11 cellular contexts compared by ENCODE assay signal in the genomic region with DNA sequence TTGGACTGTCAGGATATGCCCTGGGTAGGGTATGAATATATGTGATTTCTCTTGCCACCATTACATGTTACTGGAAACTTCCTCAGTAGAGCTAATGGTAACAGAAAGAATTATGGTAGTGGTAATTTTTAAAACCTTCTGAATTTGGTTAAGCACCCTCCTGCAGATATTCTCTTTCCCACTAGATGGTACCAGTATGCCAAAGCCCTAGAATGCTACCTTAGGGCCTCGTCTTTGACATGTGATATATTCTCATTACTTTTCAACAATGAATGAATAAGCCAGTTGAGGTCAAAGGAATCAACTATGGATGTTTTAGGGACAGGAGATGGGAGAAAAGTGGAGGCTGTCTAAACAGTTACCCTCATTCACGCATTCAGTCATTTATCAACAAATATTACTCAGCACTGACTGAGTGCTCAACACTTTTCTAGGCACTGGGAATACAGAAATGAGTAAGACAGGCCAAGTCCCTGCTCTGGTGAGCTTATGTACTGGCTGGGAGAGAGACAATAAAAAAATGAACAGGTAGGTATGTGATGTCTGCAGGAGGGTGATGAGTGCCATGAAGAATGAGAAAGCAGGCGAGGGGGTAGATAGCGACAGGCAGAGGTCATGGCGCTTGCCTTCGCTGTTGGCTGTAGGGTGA. TPM values are rescaled to one million over a fixed set of nuclear protein-coding genes. Genes with fewer than 3 reads are reported as not detected.
DNase-seq lines count a peak whose midpoint lies in the region; ATAC-seq and TF ChIP-seq lines count a peak whose summit lies in the region.
"Had no signal": no experiment of that assay in that cellular context is flagged by ENCODE, and none has a peak within 500 bp of the region (broad histone marks: within the 10 kb centered on the region; RNA-seq: fewer than 3 reads in every experiment).

No MANE protein-coding gene starts in this region.

- no peaks in the 10 kb centered on the region for H3K9me2 ChIP-seq in SK-N-SH

- H4K20me1 ChIP-seq in SK-N-SH (ENCODE audit: insufficient read depth), result no peaks in the 10 kb centered on the region

- H3K4me1 ChIP-seq in SK-N-SH (ENCODE audit: control insufficient read depth in 1 of 2, insufficient read depth in 2 of 2, low read depth in 1 of 2, low read length in 1 of 2) (peaks cover 0 to 22% of the 10 kb centered on the region in 2 experiments; a peak in 2 of 4 replicates), vagina (peaks cover 15% of the 10 kb centered on the region), upper lobe of left lung (no peaks in the 10 kb centered on the region)

- no peak for DNase-seq in CD4-positive, alpha-beta T cell
- no peak for DNase-seq in SK-N-SH
- peak in 1 of 2 donors; percentile 72 for DNase-seq in foreskin fibroblast
- no peak for DNase-seq in vagina (ENCODE audit: extremely low spot score in 2 of 2)
- no peak for DNase-seq in SKM-1 (lab: John Stamatoyannopoulos, UW; ENCODE audit: unreplicated experiment)
- no peak for DNase-seq in HK-2 (ENCODE audit: unreplicated experiment)
- no peak for DNase-seq in upper lobe of left lung
- DNase-seq: NCI-H1105 treated with DMSO at 0.1 percent for 48 hours; stimulated activated naive CD4-positive, alpha-beta T cell treated with Interleukin-2 at 50 U/mL for 16 hours had no signal

- no peaks in the 10 kb centered on the region for H3K36me3 ChIP-seq in SK-N-SH (replicated peaks in 1 of 2; ENCODE audit: control insufficient read depth in 1 of 2, insufficient read depth in 2 of 2, low read length in 1 of 2)
- no peaks in the 10 kb centered on the region for H3K36me3 ChIP-seq in vagina
- H3K36me3 ChIP-seq in upper lobe of left lung, result no peaks in the 10 kb centered on the region

- no peak overlapping the region for H3K4me3 Mint-ChIP-seq in CD4-positive, alpha-beta T cell

- no peak for TF ChIP-seq EP300 in SK-N-SH (IDR thresholded peaks at IDR 0.05; ENCODE audit: borderline replicate concordance in 1 of 2, low read depth in 1 of 2, low read length in 1 of 2)
- no peak for TF ChIP-seq EP300 in upper lobe of left lung (IDR thresholded peaks at IDR 0.05)

- H3K4me1 Mint-ChIP-seq in CD4-positive, alpha-beta T cell (ENCODE audit: low read depth), result peaks cover 5% of the 10 kb centered on the region

- POLR2A ChIA-PET in CD4-positive, alpha-beta T cell (lab: Charles Lee), result interaction anchor here (2.9 kb wide), 1 partner anchor 14 kb away, joined by 12 read pairs; no protein-coding TSS in a partner anchor
- POLR2A ChIA-PET in SK-N-SH (lab: Yijun Ruan, JAX), result no interaction called here

- H3K79me2 ChIP-seq in SK-N-SH (ENCODE audit: insufficient read depth), result peaks cover 82% of the 10 kb centered on the region

- no peaks in the 10 kb centered on the region for H3K27me3 ChIP-seq in CD4-positive, alpha-beta T cell (ENCODE audit: control insufficient read depth, insufficient read depth, low read length)
- H3K27me3 ChIP-seq in SK-N-SH (ENCODE audit: insufficient read depth), result no peaks in the 10 kb centered on the region
- H3K27me3 ChIP-seq in vagina, result no peaks in the 10 kb centered on the region
- H3K27me3 ChIP-seq in upper lobe of left lung, result no peaks in the 10 kb centered on the region

- peaks cover 13% of the 10 kb centered on the region for H3F3A ChIP-seq in SK-N-SH (replicated peaks; ENCODE audit: insufficient read depth)

- TF ChIP-seq POLR2A in vagina (IDR thresholded peaks at IDR 0.05) (no peak), upper lobe of left lung (IDR thresholded peaks at IDR 0.05) (no peak)

- CTCF ChIA-PET in CD4-positive, alpha-beta T cell (lab: Charles Lee), result interaction anchor here (0.6 to 1.6 kb wide), 2 partner anchors 17 to 29 kb away, joined by 3 read pairs; no protein-coding TSS in a partner anchor
- CTCF ChIA-PET in SK-N-SH (lab: Yijun Ruan, JAX), result interaction anchor here (1.4 to 2.8 kb wide), 2 partner anchors 10 to 378 kb away, joined by 4 to 24 read pairs; no protein-coding TSS in a partner anchor

- H3K9me3 Mint-ChIP-seq in CD4-positive, alpha-beta T cell, result no peaks in the 10 kb centered on the region
- H3K9me3 Mint-ChIP-seq: activated T-helper 2 cell treated with anti-CD3 and anti-CD28 coated beads, Interferon-gamma antibody, Interleukin-2, Interleukin-4, amounts not matched to agents 10 μg/mL and 5 μg/mL and 100 μg/mL, durations not matched to agents 14 hours and 24 hours and 36 hours had no signal

- no peaks in the 10 kb centered on the region for H3K27me3 Mint-ChIP-seq in CD4-positive, alpha-beta T cell

- peak; percentile 50 for TF ChIP-seq RAD21 in SK-N-SH (IDR thresholded peaks at IDR 0.05; ENCODE audit: low read length)

- H3K36me3 Mint-ChIP-seq in CD4-positive, alpha-beta T cell (ENCODE audit: low read depth), result no peaks in the 10 kb centered on the region

- no peak overlapping the region for H3K9ac ChIP-seq in SK-N-SH

- peak; percentile 45 for TF ChIP-seq CTCF in CD4-positive, alpha-beta T cell (IDR thresholded peaks at IDR 0.05)
- TF ChIP-seq CTCF in SK-N-SH (IDR thresholded peaks at IDR 0.05) (peak; percentile 61), foreskin fibroblast (IDR thresholded peaks at IDR 0.05; ENCODE audit: low read depth, low read length) (peak; percentile 48), vagina (IDR thresholded peaks at IDR 0.05) (no peak), upper lobe of left lung (IDR thresholded peaks at IDR 0.05) (no peak)

- no peaks in the 10 kb centered on the region for H3K9me3 ChIP-seq in CD4-positive, alpha-beta T cell (ENCODE audit: control insufficient read depth, low read length)
- H3K9me3 ChIP-seq in SK-N-SH (no peaks in the 10 kb centered on the region), vagina (no peaks in the 10 kb centered on the region), upper lobe of left lung (no peaks in the 10 kb centered on the region)

- H3K27ac ChIP-seq in CD4-positive, alpha-beta T cell (ENCODE audit: low read depth, low read length), result no peak overlapping the region
- H3K27ac ChIP-seq in SK-N-SH (ENCODE audit: low read depth in 2 of 2, low read length in 1 of 2) (no peak overlapping the region), vagina (no peak overlapping the region), upper lobe of left lung (no peak overlapping the region)

- no peak overlapping the region for H3K4me2 ChIP-seq in SK-N-SH

- 84% methylated on average over 6 of the region's 6 CpGs for WGBS in SK-N-SH (ENCODE audit: low lambda C conversion rate)
- WGBS in upper lobe of left lung, 2 donors, result 80 to 84% methylated on average over 6 of the region's 6 CpGs

- intact Hi-C loops in CD4-positive, alpha-beta T cell (cut with DNase I, micrococcal nuclease), result loop anchor here (1.0 to 10.0 kb wide), 2 partner anchors 30 to 477 kb away; no protein-coding TSS in a partner anchor
- intact Hi-C loops in vagina (cut with DNase I), result no loop called here

- H3K4me3 ChIP-seq in SK-N-SH (ENCODE audit: low read depth in 2 of 2, low read length in 1 of 2) (no peak overlapping the region), foreskin fibroblast (ENCODE audit: low read depth in 1 of 2, low read length in 2 of 2) (no peak overlapping the region), vagina (no peak overlapping the region), upper lobe of left lung (no peak overlapping the region)

- ATAC-seq in CD4-positive, alpha-beta T cell (ENCODE audit: poor library complexity), result peak; percentile 69
- ATAC-seq in GM18511 (IDR thresholded peaks at IDR 0.05; ENCODE audit: unreplicated experiment) (peak; percentile 68), upper lobe of left lung (ENCODE audit: low FRiP score in 2 of 2) (no peak)

- H3K27ac Mint-ChIP-seq in CD4-positive, alpha-beta T cell, result no peak overlapping the region
- H3K27ac Mint-ChIP-seq: activated T-helper 2 cell treated with anti-CD3 and anti-CD28 coated beads, Interferon-gamma antibody, Interleukin-2, Interleukin-4, amounts not matched to agents 10 μg/mL and 5 μg/mL and 100 μg/mL, durations not matched to agents 14 hours and 24 hours and 36 hours had no signal

- no peak overlapping the region for H2AFZ ChIP-seq in SK-N-SH (ENCODE audit: low read depth)

TF ChIP-seq in SK-N-SH, 30 proteins besides CTCF, POLR2A, EP300 and RAD21:
- peak; percentile 44; the same call in 1 of the 2 replicates for TF ChIP-seq SMC3 (IDR thresholded peaks at IDR 0.05; ENCODE audit: low read depth, low read length)
- TF ChIP-seq FOXM1 (IDR thresholded peaks at IDR 0.05; ENCODE audit: low read depth), result no peak

RNA-seq across cellular contexts. Expression of gene CDH13, which starts 14.7 kb away (rescaled TPM):
- total RNA-seq in CD4-positive, alpha-beta T cell, result not detected
- polyA plus RNA-seq in SK-N-SH (2012; rRNA removed), result 93.0 and 107 TPM in 2 replicates
- 68.6 and 78.0 TPM in 2 replicates for polyA plus RNA-seq in SK-N-SH (2012; cell fraction: cytosol; rRNA removed)
- polyA plus RNA-seq in SK-N-SH (2012; cell fraction: nucleus; rRNA removed), result 53.7 and 78.7 TPM in 2 replicates
- total RNA-seq in vagina (123 TPM), upper lobe of left lung (10 to 100 TPM; 11.3 to 39.8 (median 19.9) TPM)
- total RNA-seq: activated T-helper 2 cell treated with anti-CD3 and anti-CD28 coated beads, Interferon-gamma antibody, Interleukin-2, Interleukin-4, amounts not matched to agents 10 μg/mL and 5 μg/mL and 100 μg/mL, durations not matched to agents 14 hours and 24 hours and 36 hours had no signal

Comparison
In these comparisons a context has a peak if more than half of its experiments do, and no peak if none do; other contexts are left out.
1. ATAC-seq: peak in CD4-positive, alpha-beta T cell (single experiment) and GM18511 (single experiment); none in upper lobe of left lung (0 of 2).
2. CTCF ChIP-seq: peak in CD4-positive, alpha-beta T cell (single experiment), SK-N-SH (single experiment) and foreskin fibroblast (single experiment); none in vagina (0 of 3) and upper lobe of left lung (0 of 6).
3. RNA of gene CDH13, which starts 14.7 kb away (total RNA-seq): 123 TPM in vagina (single experiment) and 11.3 to 39.8 TPM in upper lobe of left lung; not detected in CD4-positive, alpha-beta T cell; every median in the first group is over 10 times any median in the second.